23 cellular contexts compared by ENCODE assay signal in the genomic region with DNA sequence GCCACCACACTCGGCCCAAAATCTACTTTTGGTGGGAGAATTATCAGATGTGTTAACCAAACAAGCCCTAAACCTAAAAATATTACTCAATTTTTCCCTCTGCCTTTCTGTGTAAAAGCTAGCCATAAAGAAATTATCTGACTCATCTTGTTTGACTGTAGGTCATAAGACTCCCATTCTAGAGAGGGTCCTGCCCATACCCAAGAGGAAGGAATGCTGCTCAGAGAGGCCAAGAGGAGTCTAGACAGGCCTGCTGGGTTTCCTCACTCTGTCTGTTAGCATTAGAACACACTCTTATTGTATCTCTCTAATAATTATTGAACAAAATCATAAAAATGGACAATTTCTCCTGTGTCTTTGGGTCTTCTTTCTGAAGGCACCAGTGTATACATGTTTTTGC. TPM values are rescaled to one million over a fixed set of nuclear protein-coding genes. Genes with fewer than 3 reads are reported as not detected.
DNase-seq lines count a peak whose midpoint lies in the region; ATAC-seq and TF ChIP-seq lines count a peak whose summit lies in the region.
"Had no signal": no experiment of that assay in that cellular context is flagged by ENCODE, and none has a peak within 500 bp of the region (broad histone marks: within the 10 kb centered on the region; RNA-seq: fewer than 3 reads in every experiment).

No MANE protein-coding gene starts in this region.

- BruUV-seq in OCI-LY7 (replicated peaks; lab: Mats Ljungman, UMichigan), result no TSS peak

- H2AFZ ChIP-seq in OCI-LY7 (ENCODE audit: low read length), result no peak overlapping the region

- no peak overlapping the region for H3K4me3 ChIP-seq in epithelial cell of esophagus (ENCODE audit: low read length)
- no peak overlapping the region for H3K4me3 ChIP-seq in OCI-LY7 (ENCODE audit: low read depth, low read length, poor library complexity, severe bottlenecking)
- H3K4me3 ChIP-seq: K562, Peyer's patch, SJSA1 had no signal

- no peak overlapping the region for H3K4me2 ChIP-seq in OCI-LY7 (ENCODE audit: low read length)

- no peaks in the 10 kb centered on the region for H3K79me2 ChIP-seq in OCI-LY7 (ENCODE audit: insufficient read depth, low read depth, low read length)

- no peaks in the 10 kb centered on the region for H3K9me2 ChIP-seq in OCI-LY7 (ENCODE audit: insufficient read depth, low read length)

- TF ChIP-seq CTCF in RWPE1 (conservative IDR thresholded peaks at IDR 0.05; ENCODE audit: low read depth) (no peak), epithelial cell of esophagus (IDR thresholded peaks at IDR 0.05; ENCODE audit: insufficient read depth, low read depth, low read length, missing control alignments) (no peak), OCI-LY7 (conservative IDR thresholded peaks at IDR 0.05; ENCODE audit: low read length) (no peak)

- ATAC-seq in stimulated activated memory B cell treated with anti-CD40 and anti-IgM and Interleukin-4, amounts not matched to agents 10 μg/mL and 1 μg/mL and 100 μg/mL, for 72 hours, result peak; percentile 10
- no peak for ATAC-seq in GM21381 (IDR thresholded peaks at IDR 0.05; ENCODE audit: unreplicated experiment)
- ATAC-seq: HCT116, K562, Right ventricle myocardium inferior had no signal

- no peaks in the 10 kb centered on the region for H3K4me1 ChIP-seq in OCI-LY7 (ENCODE audit: insufficient read depth, low read length, poor library complexity, severe bottlenecking)
- H3K4me1 ChIP-seq: Peyer's patch, SJSA1 had no signal

- DNase-seq in RWPE1 (ENCODE audit: low spot score) (no peak), epithelial cell of esophagus (ENCODE audit: low read depth) (peak; percentile 82), iris pigment epithelial cell (ENCODE audit: low read depth) (peak; percentile 37), COLO829 (ENCODE audit: low spot score) (no peak), OCI-LY7 (ENCODE audit: low spot score) (no peak)
- DNase-seq: CD4-positive, CD25-positive, alpha-beta regulatory T cell; COR-L47; DND-41; MM.1S; NCI-H1092; NCI-H1436 treated with DMSO at 0.1 percent for 48 hours; NCI-H1930; NCI-H2227 treated with DMSO at 0.1 percent for 48 hours; NCI-H524; NCI-H774; NK-92 treated with Interleukin-12 subunit alpha and Interleukin-12 subunit beta, amount 100 ng/mL, for 24 hours; Peyer's patch had no signal

- H3K36me3 Mint-ChIP-seq in stimulated activated memory B cell treated with anti-CD40 and anti-IgM and Interleukin-4, amounts not matched to agents 10 μg/mL and 1 μg/mL and 100 μg/mL, for 72 hours, result no peaks in the 10 kb centered on the region
- H3K36me3 Mint-ChIP-seq: CD4-positive, CD25-positive, alpha-beta regulatory T cell had no signal

- no peaks in the 10 kb centered on the region for H3K36me3 ChIP-seq in OCI-LY7 (ENCODE audit: insufficient read depth, low read length)
- H3K36me3 ChIP-seq: Peyer's patch, SJSA1 had no signal

- H4K20me1 ChIP-seq in OCI-LY7 (ENCODE audit: insufficient read depth, low read length), result no peaks in the 10 kb centered on the region

- H3K27ac Mint-ChIP-seq in stimulated activated memory B cell treated with anti-CD40 and anti-IgM and Interleukin-4, amounts not matched to agents 10 μg/mL and 1 μg/mL and 100 μg/mL, for 72 hours, result no peak overlapping the region
- H3K27ac Mint-ChIP-seq: CD4-positive, CD25-positive, alpha-beta regulatory T cell had no signal

- intact Hi-C loops in OCI-LY7 (cut with micrococcal nuclease; ENCODE audit: unreplicated experiment), result no loop called here

- H3K27ac ChIP-seq in RWPE1, result peak overlapping the region; percentile 67
- H3K27ac ChIP-seq in OCI-LY7 (ENCODE audit: low read depth, low read length, poor library complexity, severe bottlenecking), result no peak overlapping the region
- H3K27ac ChIP-seq: Peyer's patch, SJSA1 had no signal

- no peaks in the 10 kb centered on the region for H3K27me3 Mint-ChIP-seq in stimulated activated memory B cell treated with anti-CD40 and anti-IgM and Interleukin-4, amounts not matched to agents 10 μg/mL and 1 μg/mL and 100 μg/mL, for 72 hours
- H3K27me3 Mint-ChIP-seq: CD4-positive, CD25-positive, alpha-beta regulatory T cell had no signal

- no peaks in the 10 kb centered on the region for H3K4me1 Mint-ChIP-seq in stimulated activated memory B cell treated with anti-CD40 and anti-IgM and Interleukin-4, amounts not matched to agents 10 μg/mL and 1 μg/mL and 100 μg/mL, for 72 hours
- H3K4me1 Mint-ChIP-seq: CD4-positive, CD25-positive, alpha-beta regulatory T cell had no signal

- H3K9me3 ChIP-seq in OCI-LY7 (ENCODE audit: low read length), result no peaks in the 10 kb centered on the region
- H3K9me3 ChIP-seq: Peyer's patch, SJSA1 had no signal

- POLR2A ChIA-PET in RWPE1 (lab: Yijun Ruan, JAX; ENCODE audit: low non-redundant PET) (no interaction called here), OCI-LY7 (lab: Charles Lee) (no interaction called here)

- CTCF ChIA-PET in RWPE1 (lab: Yijun Ruan, JAX) (no interaction called here), OCI-LY7 (lab: Charles Lee; ENCODE audit: unreplicated experiment) (no interaction called here)

- peaks cover 5% of the 10 kb centered on the region for H3K9me3 Mint-ChIP-seq in stimulated activated memory B cell treated with anti-CD40 and anti-IgM and Interleukin-4, amounts not matched to agents 10 μg/mL and 1 μg/mL and 100 μg/mL, for 72 hours

- H3K4me3 Mint-ChIP-seq in stimulated activated memory B cell treated with anti-CD40 and anti-IgM and Interleukin-4, amounts not matched to agents 10 μg/mL and 1 μg/mL and 100 μg/mL, for 72 hours, result no peak overlapping the region
- H3K4me3 Mint-ChIP-seq: CD4-positive, CD25-positive, alpha-beta regulatory T cell had no signal

RNA-seq across cellular contexts. Expression of a gene that starts 26.1 kb away (rescaled TPM):
- not detected in 2 replicates for total RNA-seq in OCI-LY7 (2014; rRNA removed; shearing (Covaris generic))
- not detected in 2 replicates for total RNA-seq in OCI-LY7 (2022)
- total RNA-seq: CD4-positive, CD25-positive, alpha-beta regulatory T cell; K562; Right ventricle myocardium inferior; SJSA1 had no signal

Comparison
In these comparisons a context has a peak if more than half of its experiments do, and no peak if none do; other contexts are left out.
1. DNase-seq: peak in epithelial cell of esophagus (single experiment) and iris pigment epithelial cell (single experiment); none in RWPE1 (single experiment), COLO829 (single experiment) and OCI-LY7 (single experiment).